ENCODE assay signal across 8 cellular contexts in the genomic region with DNA sequence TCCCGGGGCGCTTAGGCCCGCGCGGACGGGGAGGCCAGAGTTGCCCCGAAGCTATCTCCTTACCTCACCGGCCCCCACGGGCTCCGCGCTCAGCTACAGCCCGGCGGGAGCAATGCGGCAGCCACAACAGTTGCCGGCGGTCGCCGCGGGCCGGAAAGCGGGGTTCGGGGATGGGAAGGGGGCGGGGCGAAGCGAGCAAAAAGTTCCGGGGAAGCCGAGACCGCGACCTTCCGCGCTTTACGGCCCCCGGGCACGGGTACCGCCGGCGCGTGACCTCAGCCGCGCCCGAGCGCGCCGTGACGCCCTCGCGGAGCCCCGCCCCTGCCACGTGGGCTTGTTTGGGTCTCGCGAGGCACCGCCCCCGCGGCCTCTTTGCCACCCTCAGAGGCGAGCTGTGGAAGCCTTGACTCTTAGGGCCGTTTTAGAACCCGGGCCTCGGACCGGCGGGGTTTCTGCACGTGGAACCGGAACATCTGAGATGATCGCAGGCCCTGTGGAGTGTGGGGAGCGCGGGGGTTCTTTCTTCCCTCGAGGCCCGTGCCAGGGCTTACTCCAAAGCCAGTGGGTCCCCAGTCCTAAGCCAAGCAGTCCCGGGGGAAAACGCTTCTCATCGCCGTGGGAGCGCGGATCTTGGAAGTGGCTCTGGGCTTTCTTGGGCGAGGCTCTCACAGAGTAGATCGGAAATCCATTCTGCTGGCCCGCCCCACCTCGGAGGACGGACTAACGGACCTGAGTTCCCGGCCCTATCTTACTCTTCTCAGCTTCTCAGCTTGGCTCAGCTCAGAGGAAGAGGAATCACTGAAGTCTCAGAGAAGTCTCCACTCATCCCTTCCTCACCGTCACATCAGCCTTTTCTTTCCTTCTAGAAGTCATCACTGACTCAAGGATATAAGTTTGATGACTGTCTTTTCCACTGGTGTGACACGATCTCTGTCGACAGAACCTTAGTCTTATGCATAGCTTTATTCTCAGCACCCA. TPM values are rescaled to one million over a fixed set of nuclear protein-coding genes. Genes with fewer than 3 reads are reported as not detected.
DNase-seq lines count a peak whose midpoint lies in the region; ATAC-seq, FAIRE-seq and TF ChIP-seq lines count a peak whose summit lies in the region.
"Not testable (repeated sequence)": the region's sequence is repeated elsewhere in the genome, so short reads cannot be mapped to it uniquely, and the experiment has no call there.

No MANE protein-coding gene starts in this region.

- not testable (repeated sequence) for H3K9me3 Mint-ChIP-seq in activated naive CD8-positive, alpha-beta T cell treated with anti-CD3 and anti-CD28 coated beads, Interleukin-2, amount 10 ng/mL, durations not matched to agents 7 days and 5 days

- H3K9me3 ChIP-seq in pancreas, thyroid gland: not testable (repeated sequence)

- H3K4me3 ChIP-seq in pancreas (peak overlapping the region; percentile 41 to 75 (median 57)), thyroid gland (replicated peaks in 1 of 3) (peak overlapping the region; percentile 64 to 97 (median 74))

- H3K27me3 Mint-ChIP-seq in activated naive CD8-positive, alpha-beta T cell treated with anti-CD3 and anti-CD28 coated beads, Interleukin-2, amount 10 ng/mL, durations not matched to agents 7 days and 5 days: not testable (repeated sequence)

- POLR2A ChIA-PET in activated naive CD8-positive, alpha-beta T cell treated with anti-CD3 and anti-CD28 coated beads, Interleukin-2, amount 10 ng/mL, durations not matched to agents 7 days and 5 days (lab: Charles Lee): interaction anchor here (1.3 kb wide), 1 partner anchor 71 kb away, joined by 7 read pairs; a partner anchor contains a TSS

- H3K4me1 Mint-ChIP-seq in activated naive CD8-positive, alpha-beta T cell treated with anti-CD3 and anti-CD28 coated beads, Interleukin-2, amount 10 ng/mL, durations not matched to agents 7 days and 5 days: not testable (repeated sequence)

- 1 to 2% methylated on average over 52 to 70 of the region's 83 CpGs for WGBS in pancreas, 2 donors
- WGBS in thyroid gland, 2 donors: 2 to 3% methylated on average over 51 of the region's 83 CpGs

- not testable (repeated sequence) for H3K36me3 ChIP-seq in pancreas, thyroid gland

- peak; percentile 90 for DNase-seq in NCI-H1092 treated with DMSO at 0.1 percent for 48 hours (lab: John Stamatoyannopoulos, UW)
- DNase-seq in SKM-1 treated with dmso at 0.1 percent for 144 hours (lab: John Stamatoyannopoulos, UW; ENCODE audit: unreplicated experiment): peak; percentile 88
- peak; percentile 99 for DNase-seq in activated naive CD8-positive, alpha-beta T cell treated with anti-CD3 and anti-CD28 coated beads, Interleukin-2, amount 10 ng/mL, durations not matched to agents 7 days and 5 days
- peak; percentile 99 for DNase-seq in Right ventricle myocardium inferior (ENCODE audit: missing footprints)
- DNase-seq in pancreas: peak; percentile 96 to 100 (median 99)
- peak; percentile 99 for DNase-seq in thyroid gland

- intact Hi-C loops in Right ventricle myocardium inferior (cut with DNase I); pancreas (cut with DNase I); thyroid gland (cut with DNase I): not testable (repeated sequence)

- H3K27ac Mint-ChIP-seq in activated naive CD8-positive, alpha-beta T cell treated with anti-CD3 and anti-CD28 coated beads, Interleukin-2, amount 10 ng/mL, durations not matched to agents 7 days and 5 days: peak overlapping the region; percentile 79

- H3K36me3 Mint-ChIP-seq in activated naive CD8-positive, alpha-beta T cell treated with anti-CD3 and anti-CD28 coated beads, Interleukin-2, amount 10 ng/mL, durations not matched to agents 7 days and 5 days: not testable (repeated sequence)

- H3K27ac ChIP-seq in pancreas (peak overlapping the region; percentile 60 to 70 (median 64)), thyroid gland (peak overlapping the region; percentile 63 to 84 (median 64))

- peak overlapping the region; percentile 92 for H3K4me3 Mint-ChIP-seq in activated naive CD8-positive, alpha-beta T cell treated with anti-CD3 and anti-CD28 coated beads, Interleukin-2, amount 10 ng/mL, durations not matched to agents 7 days and 5 days

- not testable (repeated sequence) for H3K27me3 ChIP-seq in pancreas, thyroid gland

- FAIRE-seq in pancreas (lab: Jason Lieb, UNC): not testable (repeated sequence)

- TF ChIP-seq POLR2A in GM10847 (IDR thresholded peaks at IDR 0.05; ENCODE audit: extremely low read depth, insufficient read length) (peak; percentile 50), thyroid gland (IDR thresholded peaks at IDR 0.05) (peak in 1 of 2 donors; percentile 63)

- TF ChIP-seq CTCF in pancreas (IDR thresholded peaks at IDR 0.05): not testable (repeated sequence)
- TF ChIP-seq CTCF in thyroid gland (IDR thresholded peaks at IDR 0.05): peak in 1 of 6 experiments; percentile 4

- peak; percentile 97 for ATAC-seq in HG02642 (IDR thresholded peaks at IDR 0.05; ENCODE audit: poor library complexity, unreplicated experiment)
- peak; percentile 93 for ATAC-seq in activated naive CD8-positive, alpha-beta T cell treated with anti-CD3 and anti-CD28 coated beads, Interleukin-2, amount 10 ng/mL, durations not matched to agents 7 days and 5 days (ENCODE audit: low read depth)
- ATAC-seq in Right ventricle myocardium inferior: peak; percentile 98
- ATAC-seq in pancreas: peak; percentile 96 to 99 (median 98)

- H3K4me1 ChIP-seq in pancreas, thyroid gland: not testable (repeated sequence)

RNA-seq across cellular contexts. Expression of a gene that starts 7.8 kb away (rescaled TPM):
- total RNA-seq in activated naive CD8-positive, alpha-beta T cell treated with anti-CD3 and anti-CD28 coated beads, Interleukin-2, amount 10 ng/mL, durations not matched to agents 7 days and 5 days: not detected
- total RNA-seq in Right ventricle myocardium inferior (not detected), pancreas (1 to 10 TPM in 4 of 6 donors, not detected in 2; 1.7 to 4.3 (median 3.7) TPM), thyroid gland (10 to 100 TPM in 1 of 4 donors, 1 to 10 TPM in 2, not detected in 1; 2.0 to 13.6 (median 2.5) TPM)
- 10 to 100 TPM; 31.9 to 76.5 TPM for polyA plus RNA-seq in pancreas

RNA-seq across cellular contexts. Expression of a gene that starts 53.0 kb away (rescaled TPM):
- 1 to 10 TPM; 1.5 to 1.7 TPM for total RNA-seq in activated naive CD8-positive, alpha-beta T cell treated with anti-CD3 and anti-CD28 coated beads, Interleukin-2, amount 10 ng/mL, durations not matched to agents 7 days and 5 days
- total RNA-seq in Right ventricle myocardium inferior (0.51 TPM), pancreas (1 to 10 TPM in 2 of 6 donors, under 1 TPM in 4; 0.21 to 1.5 (median 0.66) TPM), thyroid gland (under 1 TPM in 1 of 4 donors, not detected in 3; 0.67 TPM)
- polyA plus RNA-seq in pancreas: 1 to 10 TPM; 1.2 to 3.1 TPM

Comparison
In these comparisons a context has a peak if more than half of its experiments do, and no peak if none do; other contexts are left out.
1. Peak in every context shown above with its lines: DNase-seq, ATAC-seq, H3K4me3 ChIP-seq and H3K27ac ChIP-seq.